ENCODE assay signal across 1 cellular context in genomic region chr1:245754463-245754961, GRCh38.
TF ChIP-seq lines count a peak whose summit lies in the region.

No MANE protein-coding gene starts in this region.

TF ChIP-seq in GM23338, 12 proteins besides CTCF, POLR2A, EP300 and RAD21 (continued from another document):
- TF ChIP-seq, protein P1, sequence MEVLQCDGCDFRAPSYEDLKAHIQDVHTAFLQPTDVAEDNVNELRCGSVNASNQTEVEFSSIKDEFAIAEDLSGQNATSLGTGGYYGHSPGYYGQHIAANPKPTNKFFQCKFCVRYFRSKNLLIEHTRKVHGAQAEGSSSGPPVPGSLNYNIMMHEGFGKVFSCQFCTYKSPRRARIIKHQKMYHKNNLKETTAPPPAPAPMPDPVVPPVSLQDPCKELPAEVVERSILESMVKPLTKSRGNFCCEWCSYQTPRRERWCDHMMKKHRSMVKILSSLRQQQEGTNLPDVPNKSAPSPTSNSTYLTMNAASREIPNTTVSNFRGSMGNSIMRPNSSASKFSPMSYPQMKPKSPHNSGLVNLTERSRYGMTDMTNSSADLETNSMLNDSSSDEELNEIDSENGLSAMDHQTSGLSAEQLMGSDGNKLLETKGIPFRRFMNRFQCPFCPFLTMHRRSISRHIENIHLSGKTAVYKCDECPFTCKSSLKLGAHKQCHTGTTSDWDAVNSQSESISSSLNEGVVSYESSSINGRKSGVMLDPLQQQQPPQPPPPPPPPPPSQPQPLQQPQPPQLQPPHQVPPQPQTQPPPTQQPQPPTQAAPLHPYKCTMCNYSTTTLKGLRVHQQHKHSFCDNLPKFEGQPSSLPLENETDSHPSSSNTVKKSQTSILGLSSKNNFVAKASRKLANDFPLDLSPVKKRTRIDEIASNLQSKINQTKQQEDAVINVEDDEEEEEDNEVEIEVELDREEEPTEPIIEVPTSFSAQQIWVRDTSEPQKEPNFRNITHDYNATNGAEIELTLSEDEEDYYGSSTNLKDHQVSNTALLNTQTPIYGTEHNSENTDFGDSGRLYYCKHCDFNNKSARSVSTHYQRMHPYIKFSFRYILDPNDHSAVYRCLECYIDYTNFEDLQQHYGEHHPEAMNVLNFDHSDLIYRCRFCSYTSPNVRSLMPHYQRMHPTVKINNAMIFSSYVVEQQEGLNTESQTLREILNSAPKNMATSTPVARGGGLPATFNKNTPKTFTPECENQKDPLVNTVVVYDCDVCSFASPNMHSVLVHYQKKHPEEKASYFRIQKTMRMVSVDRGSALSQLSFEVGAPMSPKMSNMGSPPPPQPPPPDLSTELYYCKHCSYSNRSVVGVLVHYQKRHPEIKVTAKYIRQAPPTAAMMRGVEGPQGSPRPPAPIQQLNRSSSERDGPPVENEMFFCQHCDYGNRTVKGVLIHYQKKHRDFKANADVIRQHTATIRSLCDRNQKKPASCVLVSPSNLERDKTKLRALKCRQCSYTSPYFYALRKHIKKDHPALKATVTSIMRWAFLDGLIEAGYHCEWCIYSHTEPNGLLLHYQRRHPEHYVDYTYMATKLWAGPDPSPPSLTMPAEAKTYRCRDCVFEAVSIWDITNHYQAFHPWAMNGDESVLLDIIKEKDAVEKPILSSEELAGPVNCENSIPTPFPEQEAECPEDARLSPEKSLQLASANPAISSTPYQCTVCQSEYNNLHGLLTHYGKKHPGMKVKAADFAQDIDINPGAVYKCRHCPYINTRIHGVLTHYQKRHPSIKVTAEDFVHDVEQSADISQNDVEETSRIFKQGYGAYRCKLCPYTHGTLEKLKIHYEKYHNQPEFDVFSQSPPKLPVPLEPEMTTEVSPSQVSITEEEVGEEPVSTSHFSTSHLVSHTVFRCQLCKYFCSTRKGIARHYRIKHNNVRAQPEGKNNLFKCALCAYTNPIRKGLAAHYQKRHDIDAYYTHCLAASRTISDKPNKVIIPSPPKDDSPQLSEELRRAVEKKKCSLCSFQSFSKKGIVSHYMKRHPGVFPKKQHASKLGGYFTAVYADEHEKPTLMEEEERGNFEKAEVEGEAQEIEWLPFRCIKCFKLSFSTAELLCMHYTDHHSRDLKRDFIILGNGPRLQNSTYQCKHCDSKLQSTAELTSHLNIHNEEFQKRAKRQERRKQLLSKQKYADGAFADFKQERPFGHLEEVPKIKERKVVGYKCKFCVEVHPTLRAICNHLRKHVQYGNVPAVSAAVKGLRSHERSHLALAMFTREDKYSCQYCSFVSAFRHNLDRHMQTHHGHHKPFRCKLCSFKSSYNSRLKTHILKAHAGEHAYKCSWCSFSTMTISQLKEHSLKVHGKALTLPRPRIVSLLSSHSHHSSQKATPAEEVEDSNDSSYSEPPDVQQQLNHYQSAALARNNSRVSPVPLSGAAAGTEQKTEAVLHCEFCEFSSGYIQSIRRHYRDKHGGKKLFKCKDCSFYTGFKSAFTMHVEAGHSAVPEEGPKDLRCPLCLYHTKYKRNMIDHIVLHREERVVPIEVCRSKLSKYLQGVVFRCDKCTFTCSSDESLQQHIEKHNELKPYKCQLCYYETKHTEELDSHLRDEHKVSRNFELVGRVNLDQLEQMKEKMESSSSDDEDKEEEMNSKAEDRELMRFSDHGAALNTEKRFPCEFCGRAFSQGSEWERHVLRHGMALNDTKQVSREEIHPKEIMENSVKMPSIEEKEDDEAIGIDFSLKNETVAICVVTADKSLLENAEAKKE (CRISPR knock-in tag; IDR thresholded peaks at IDR 0.05): no peak
- TF ChIP-seq POLR2AphosphoS5 (IDR thresholded peaks at IDR 0.05; ENCODE audit: low read depth) (no peak), ZNF114 (CRISPR knock-in tag; IDR thresholded peaks at IDR 0.05) (no peak), ETS1 (IDR thresholded peaks at IDR 0.05) (no peak), ZNF331 (CRISPR knock-in tag; IDR thresholded peaks at IDR 0.05; ENCODE audit: low read depth) (no peak), CREB1 (CRISPR knock-in tag; IDR thresholded peaks at IDR 0.05; ENCODE audit: low read depth) (no peak), REST (IDR thresholded peaks at IDR 0.05; ENCODE audit: unreplicated experiment) (no peak), EZH2 (IDR thresholded peaks at IDR 0.05; ENCODE audit: low read depth, unreplicated experiment) (no peak), STAT1 (IDR thresholded peaks at IDR 0.05; ENCODE audit: unreplicated experiment) (no peak)
